ENCODE assay signal across 22 cellular contexts in the genomic region with DNA sequence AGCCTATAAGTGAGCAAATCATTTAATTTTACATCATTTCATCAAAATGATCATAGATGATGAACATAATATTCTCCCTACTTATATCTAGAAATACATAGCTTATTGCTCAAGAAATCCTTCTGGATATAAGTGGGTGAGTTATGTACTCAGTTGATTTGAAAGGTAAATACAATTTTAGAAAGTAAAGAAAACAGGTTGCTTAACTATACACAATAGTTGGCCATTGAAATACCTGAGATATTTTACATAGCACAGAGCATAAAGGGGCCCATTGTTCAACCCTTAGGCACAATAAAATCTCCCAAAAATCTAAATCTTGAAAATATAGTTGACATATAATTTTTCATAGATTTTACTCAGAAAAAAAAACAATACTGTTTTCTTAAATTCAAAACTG.
DNase-seq lines count a peak whose midpoint lies in the region; ATAC-seq, FAIRE-seq and TF ChIP-seq lines count a peak whose summit lies in the region.
"Had no signal": no experiment of that assay in that cellular context is flagged by ENCODE, and none has a peak within 500 bp of the region (broad histone marks: within the 10 kb centered on the region; RNA-seq: fewer than 3 reads in every experiment).

No MANE protein-coding gene starts in this region.

- H2AFZ ChIP-seq in HepG2 (ENCODE audit: low read length): no peak overlapping the region
- no peak overlapping the region for H2AFZ ChIP-seq in PC-3 (ENCODE audit: low read length)

- TF ChIP-seq POLR2A in HepG2 (IDR thresholded peaks at IDR 0.05; ENCODE audit: insufficient read depth in 1 of 2, low read depth in 2 of 2, low read length in 2 of 2): no peak
- TF ChIP-seq POLR2A in right lobe of liver (IDR thresholded peaks at IDR 0.05): no peak

- ATAC-seq in HepG2 (peak; percentile 90), right lobe of liver (no peak), PC-3 (no peak), upper lobe of right lung (peak; percentile 36), GM19463 (IDR thresholded peaks at IDR 0.05; ENCODE audit: unreplicated experiment) (no peak), GM21423 (IDR thresholded peaks at IDR 0.05; ENCODE audit: unreplicated experiment) (no peak), GM19395 (IDR thresholded peaks at IDR 0.05; ENCODE audit: unreplicated experiment) (no peak)
- ATAC-seq: A549; CD8-positive, alpha-beta T cell had no signal

- TF ChIP-seq CTCF in HepG2 (CRISPR knock-in tag; IDR thresholded peaks at IDR 0.05) (no peak), right lobe of liver (IDR thresholded peaks at IDR 0.05) (no peak), PC-3 (conservative IDR thresholded peaks at IDR 0.05; ENCODE audit: low read depth, low read length) (no peak), upper lobe of right lung (IDR thresholded peaks at IDR 0.05) (no peak)

- BruUV-seq in HepG2 (replicated peaks; lab: Mats Ljungman, UMichigan) (no TSS peak), PC-3 (replicated peaks; lab: Mats Ljungman, UMichigan) (no TSS peak)

- peak; percentile 79 for DNase-seq in HepG2 (ENCODE audit: low spot score)
- DNase-seq in right lobe of liver: no peak
- peak; percentile 3 for DNase-seq in HuH-7.5 (ENCODE audit: low spot score)
- DNase-seq in PC-3: peak; percentile 1
- no peak for DNase-seq in upper lobe of right lung
- DNase-seq: AML-193; Caco-2; Calu3; CD4-positive, alpha-beta T cell; CD8-positive, alpha-beta T cell; DMS79 treated with DMSO at 0.1 percent for 48 hours; GF-D8 had no signal

- H3K9me3 ChIP-seq in HepG2 (ENCODE audit: low read length) (peaks cover 7% of the 10 kb centered on the region), right lobe of liver (no peaks in the 10 kb centered on the region), PC-3 (ENCODE audit: low read length) (no peaks in the 10 kb centered on the region), upper lobe of right lung (no peaks in the 10 kb centered on the region)
- H3K9me3 ChIP-seq: A549 had no signal

- H3K4me3 ChIP-seq in HepG2 (replicated peaks in 1 of 3; ENCODE audit: insufficient read depth in 1 of 3, low read depth in 2 of 3, low read length in 3 of 3): no peak overlapping the region; a peak in 1 of 6 replicates
- no peak overlapping the region for H3K4me3 ChIP-seq in right lobe of liver
- no peak overlapping the region for H3K4me3 ChIP-seq in PC-3 (ENCODE audit: low read length)
- no peak overlapping the region for H3K4me3 ChIP-seq in upper lobe of right lung
- H3K4me3 ChIP-seq: A549; BLaER1 treated with 17β-estradiol and CSF1 and Interleukin-3, amounts not matched to agents 10 nM and 100 nM had no signal

- no peaks in the 10 kb centered on the region for H3K9me2 ChIP-seq in PC-3 (replicated peaks; ENCODE audit: low read length)

- POLR2A ChIA-PET in HepG2 (lab: Yijun Ruan, JAX): no interaction called here
- POLR2A ChIA-PET in PC-3 (lab: Charles Lee; ENCODE audit: unreplicated experiment): no interaction called here

- H4K20me1 ChIP-seq in HepG2 (ENCODE audit: insufficient read depth, low read length): no peaks in the 10 kb centered on the region
- H4K20me1 ChIP-seq in PC-3 (ENCODE audit: low read length): no peaks in the 10 kb centered on the region
- H4K20me1 ChIP-seq: BLaER1 treated with 17β-estradiol and CSF1 and Interleukin-3, amounts not matched to agents 10 nM and 100 nM had no signal

- peak overlapping the region; percentile 38 for H3K9ac ChIP-seq in HepG2 (ENCODE audit: insufficient read depth, low read depth, low read length)
- H3K9ac ChIP-seq in PC-3 (ENCODE audit: low read length): no peak overlapping the region
- H3K9ac ChIP-seq: BLaER1 treated with 17β-estradiol and CSF1 and Interleukin-3, amounts not matched to agents 10 nM and 100 nM had no signal

- peak overlapping the region; percentile 62 for H3K4me2 ChIP-seq in HepG2 (ENCODE audit: low read depth, low read length)
- H3K4me2 ChIP-seq in PC-3 (ENCODE audit: low read length): no peak overlapping the region
- H3K4me2 ChIP-seq: A549; BLaER1 treated with 17β-estradiol and CSF1 and Interleukin-3, amounts not matched to agents 10 nM and 100 nM had no signal

- TF ChIP-seq EP300 in HepG2 (IDR thresholded peaks at IDR 0.05; ENCODE audit: low read depth in 2 of 2, low read length in 2 of 2) (peak; percentile 74 to 89; a peak in 3 of 4 replicates), HepG2 (CRISPR knock-in tag; IDR thresholded peaks at IDR 0.05; ENCODE audit: borderline replicate concordance) (peak; percentile 47; the same call in 1 of the 2 replicates)

- H3K79me2 ChIP-seq in HepG2 (ENCODE audit: insufficient read depth, low read length): no peaks in the 10 kb centered on the region
- H3K79me2 ChIP-seq in PC-3 (ENCODE audit: low read length): no peaks in the 10 kb centered on the region

- no peaks in the 10 kb centered on the region for H3K36me3 ChIP-seq in HepG2 (replicated peaks in 1 of 2; ENCODE audit: control insufficient read depth in 1 of 2, insufficient read depth in 2 of 2, low read length in 2 of 2)
- no peaks in the 10 kb centered on the region for H3K36me3 ChIP-seq in right lobe of liver
- H3K36me3 ChIP-seq in PC-3 (ENCODE audit: low read depth, low read length): no peaks in the 10 kb centered on the region
- H3K36me3 ChIP-seq in upper lobe of right lung: no peaks in the 10 kb centered on the region
- H3K36me3 ChIP-seq: BLaER1 treated with 17β-estradiol and CSF1 and Interleukin-3, amounts not matched to agents 10 nM and 100 nM had no signal

- in situ Hi-C loops in HepG2 (cut with HindIII; ENCODE audit: extremely low pct_ligation_motif_present, low pct_unique_long_range_greater_than_20kb): no loop called here

- H3K27me3 ChIP-seq in HepG2 (ENCODE audit: control insufficient read depth in 1 of 2, insufficient read depth in 2 of 2, low read length in 2 of 2) (no peaks in the 10 kb centered on the region), right lobe of liver (no peaks in the 10 kb centered on the region), PC-3 (ENCODE audit: low read length) (no peaks in the 10 kb centered on the region), upper lobe of right lung (no peaks in the 10 kb centered on the region)

- TF ChIP-seq RAD21 in HepG2 (CRISPR knock-in tag; IDR thresholded peaks at IDR 0.05): no peak

- H3K27ac ChIP-seq in HepG2 (ENCODE audit: extremely low read length, insufficient read depth, low read length) (peak overlapping the region; percentile 93), right lobe of liver (no peak overlapping the region), PC-3 (ENCODE audit: low read length) (no peak overlapping the region), upper lobe of right lung (no peak overlapping the region)
- H3K27ac ChIP-seq: 22Rv1; A549; BLaER1 treated with 17β-estradiol and CSF1 and Interleukin-3, amounts not matched to agents 10 nM and 100 nM; C4-2B had no signal

- H3K4me1 ChIP-seq in HepG2 (ENCODE audit: insufficient read depth, low read length) (peaks cover 52% of the 10 kb centered on the region), right lobe of liver (no peaks in the 10 kb centered on the region), PC-3 (ENCODE audit: insufficient read depth, low read length) (no peaks in the 10 kb centered on the region), upper lobe of right lung (no peaks in the 10 kb centered on the region)
- H3K4me1 ChIP-seq: A549 had no signal

- CTCF ChIA-PET in HepG2 (lab: Yijun Ruan, JAX; ENCODE audit: low intra/inter-chr PET ratio, low total read pairs): no interaction called here
- CTCF ChIA-PET in PC-3 (lab: Charles Lee): no interaction called here

- H3F3A ChIP-seq in PC-3 (ENCODE audit: low read length, unreplicated experiment): no peaks in the 10 kb centered on the region

- intact Hi-C loops in HepG2 (cut with micrococcal nuclease; ENCODE audit: unreplicated experiment) (no loop called here), right lobe of liver (cut with DNase I) (no loop called here), PC-3 (cut with micrococcal nuclease) (no loop called here), upper lobe of right lung (cut with DNase I) (no loop called here)

- no peak for FAIRE-seq in HepG2 (lab: Jason Lieb, UNC)
- FAIRE-seq: A549, G401.6, GM12891, GM19239 had no signal

TF ChIP-seq in HepG2, 621 proteins besides CTCF, POLR2A, EP300 and RAD21 (continues in another document):
- TF ChIP-seq SIX4 (CRISPR knock-in tag; IDR thresholded peaks at IDR 0.05) (no peak), CEBPG (CRISPR knock-in tag; IDR thresholded peaks at IDR 0.05) (peak; percentile 91), SOX5 (CRISPR knock-in tag; IDR thresholded peaks at IDR 0.05; ENCODE audit: borderline replicate concordance) (peak; percentile 86), ZNF652 (CRISPR knock-in tag; IDR thresholded peaks at IDR 0.05; ENCODE audit: borderline replicate concordance, low read depth) (no peak), ZEB1 (IDR thresholded peaks at IDR 0.05; ENCODE audit: insufficient replicate concordance, low read depth) (peak; percentile 28), YY1 (IDR thresholded peaks at IDR 0.05; ENCODE audit: insufficient read depth, insufficient replicate concordance, low read depth, low read length) (peak; percentile 13), SAP130 (CRISPR knock-in tag; IDR thresholded peaks at IDR 0.05; ENCODE audit: low read depth) (0 out of 2 replicates have a peak, but pooled peaks have one; percentile 18), SP4 (CRISPR knock-in tag; IDR thresholded peaks at IDR 0.05) (no peak), SOX6 (IDR thresholded peaks at IDR 0.05) (no peak), SOX6 (CRISPR knock-in tag; IDR thresholded peaks at IDR 0.05) (peak; percentile 70; the same call in 1 of the 2 replicates), MIER3 (CRISPR knock-in tag; IDR thresholded peaks at IDR 0.05; ENCODE audit: borderline replicate concordance) (no peak), PITX1 (CRISPR knock-in tag; IDR thresholded peaks at IDR 0.05) (no peak)
- TF ChIP-seq, protein P1, sequence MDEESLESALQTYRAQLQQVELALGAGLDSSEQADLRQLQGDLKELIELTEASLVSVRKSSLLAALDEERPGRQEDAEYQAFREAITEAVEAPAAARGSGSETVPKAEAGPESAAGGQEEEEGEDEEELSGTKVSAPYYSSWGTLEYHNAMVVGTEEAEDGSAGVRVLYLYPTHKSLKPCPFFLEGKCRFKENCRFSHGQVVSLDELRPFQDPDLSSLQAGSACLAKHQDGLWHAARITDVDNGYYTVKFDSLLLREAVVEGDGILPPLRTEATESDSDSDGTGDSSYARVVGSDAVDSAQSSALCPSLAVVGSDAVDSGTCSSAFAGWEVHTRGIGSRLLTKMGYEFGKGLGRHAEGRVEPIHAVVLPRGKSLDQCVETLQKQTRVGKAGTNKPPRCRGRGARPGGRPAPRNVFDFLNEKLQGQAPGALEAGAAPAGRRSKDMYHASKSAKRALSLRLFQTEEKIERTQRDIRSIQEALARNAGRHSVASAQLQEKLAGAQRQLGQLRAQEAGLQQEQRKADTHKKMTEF (CRISPR knock-in tag; IDR thresholded peaks at IDR 0.05): peak; percentile 56; the same call in 1 of the 2 replicates

Comparison
In these comparisons a context has a peak if more than half of its experiments do, and no peak if none do; other contexts are left out.
1. ATAC-seq: peak in HepG2 (single experiment) and upper lobe of right lung (single experiment); none in right lobe of liver (0 of 4), PC-3 (single experiment), GM19463 (single experiment), GM21423 (single experiment) and GM19395 (single experiment).
2. DNase-seq: peak in HepG2 (single experiment), HuH-7.5 (single experiment) and PC-3 (single experiment); none in right lobe of liver (0 of 3) and upper lobe of right lung (single experiment).